ENCODE assay signal across 9 cellular contexts in genomic region chr2:210181033-210181605, GRCh38. TPM values are rescaled to one million over a fixed set of nuclear protein-coding genes. Genes with fewer than 3 reads are reported as not detected.
A peak's percentile ranks its signal among the peaks of the same experiment; 100 is the strongest.
DNase-seq lines count a peak whose midpoint lies in the region; ATAC-seq and TF ChIP-seq lines count a peak whose summit lies in the region.
"Not testable (repeated sequence)": the region's sequence is repeated elsewhere in the genome, so short reads cannot be mapped to it uniquely, and the experiment has no call there.
"Had no signal": no experiment of that assay in that cellular context is flagged by ENCODE, and none has a peak within 500 bp of the region (broad histone marks: within the 10 kb centered on the region; RNA-seq: fewer than 3 reads in every experiment).

No MANE protein-coding gene starts in this region.

- peak overlapping the region; percentile 69 for H3K27ac Mint-ChIP-seq in CD4-positive, alpha-beta T cell
- H3K27ac Mint-ChIP-seq in activated CD4-positive, alpha-beta T cell treated with anti-CD3 and anti-CD28 coated beads, Interleukin-2, amount 10 ng/mL, durations not matched to agents 7 days and 5 days, result peak overlapping the region; percentile 68
- not testable (repeated sequence) for H3K27ac Mint-ChIP-seq in activated naive CD4-positive, alpha-beta T cell treated with anti-CD3 and anti-CD28 coated beads for 36 hours; effector memory CD8-positive, alpha-beta T cell; mesothelial cell of epicardium; stimulated activated effector memory CD8-positive, alpha-beta T cell treated with anti-CD3 and anti-CD28 coated beads, Interleukin-12 subunit alpha, Interleukin-12 subunit beta, amount 100 ng/mL, for 72 hours

- not testable (repeated sequence) for H3K27me3 Mint-ChIP-seq in CD4-positive, alpha-beta T cell; activated naive CD4-positive, alpha-beta T cell treated with anti-CD3 and anti-CD28 coated beads for 36 hours (ENCODE audit: low read depth); mesothelial cell of epicardium (ENCODE audit: low read depth)
- H3K27me3 Mint-ChIP-seq in activated CD4-positive, alpha-beta T cell treated with anti-CD3 and anti-CD28 coated beads, Interleukin-2, amount 10 ng/mL, durations not matched to agents 7 days and 5 days, result peaks cover 18% of the 10 kb centered on the region
- peaks cover 35 to 47% of the 10 kb centered on the region in 2 donors for H3K27me3 Mint-ChIP-seq in effector memory CD8-positive, alpha-beta T cell

- TF ChIP-seq CTCF in CD4-positive, alpha-beta T cell (IDR thresholded peaks at IDR 0.05); mesothelial cell of epicardium (IDR thresholded peaks at IDR 0.05; ENCODE audit: unreplicated experiment): not testable (repeated sequence)

- not testable (repeated sequence) for H3K36me3 ChIP-seq in HUES48 (ENCODE audit: control insufficient read depth, insufficient read depth, low read length); SJCRH30

- peaks cover 15% of the 10 kb centered on the region for H3K9me3 ChIP-seq in CD4-positive, alpha-beta T cell (ENCODE audit: control insufficient read depth, low read length)
- not testable (repeated sequence) for H3K9me3 ChIP-seq in HUES48 (ENCODE audit: control insufficient read depth, insufficient read depth, low read length)
- H3K9me3 ChIP-seq in SJCRH30 (replicated peaks), result peaks cover 10% of the 10 kb centered on the region

- intact Hi-C loops in CD4-positive, alpha-beta T cell (cut with DNase I, micrococcal nuclease); activated naive CD4-positive, alpha-beta T cell treated with anti-CD3 and anti-CD28 coated beads for 36 hours (cut with micrococcal nuclease): not testable (repeated sequence)

- H3K4me1 Mint-ChIP-seq in CD4-positive, alpha-beta T cell (ENCODE audit: low read depth), result peaks cover 27% of the 10 kb centered on the region
- peaks cover 18% of the 10 kb centered on the region for H3K4me1 Mint-ChIP-seq in activated CD4-positive, alpha-beta T cell treated with anti-CD3 and anti-CD28 coated beads, Interleukin-2, amount 10 ng/mL, durations not matched to agents 7 days and 5 days
- H3K4me1 Mint-ChIP-seq in activated naive CD4-positive, alpha-beta T cell treated with anti-CD3 and anti-CD28 coated beads for 36 hours (ENCODE audit: low read depth), result peaks cover 18% of the 10 kb centered on the region
- H3K4me1 Mint-ChIP-seq in effector memory CD8-positive, alpha-beta T cell (ENCODE audit: low read depth in 2 of 2), result peaks cover 0 to 13% of the 10 kb centered on the region in 2 donors
- H3K4me1 Mint-ChIP-seq in mesothelial cell of epicardium, result peaks cover 11% of the 10 kb centered on the region
- H3K4me1 Mint-ChIP-seq in stimulated activated effector memory CD8-positive, alpha-beta T cell treated with anti-CD3 and anti-CD28 coated beads, Interleukin-12 subunit alpha, Interleukin-12 subunit beta, amount 100 ng/mL, for 72 hours, result not testable (repeated sequence)

- DNase-seq in CD4-positive, alpha-beta T cell; SJCRH30; activated CD4-positive, alpha-beta T cell treated with anti-CD3 and anti-CD28 coated beads, Interleukin-2, amount 10 ng/mL, durations not matched to agents 7 days and 5 days; effector memory CD8-positive, alpha-beta T cell; mesothelial cell of epicardium (ENCODE audit: low spot score in 2 of 2, unreplicated experiment in 2 of 2); stimulated activated effector memory CD8-positive, alpha-beta T cell treated with anti-CD3 and anti-CD28 coated beads, Interleukin-12 subunit alpha, Interleukin-12 subunit beta, amount 100 ng/mL, for 72 hours (ENCODE audit: low spot score in 2 of 2): not testable (repeated sequence)
- peak; percentile 7 for DNase-seq in activated naive CD4-positive, alpha-beta T cell treated with anti-CD3 and anti-CD28 coated beads for 36 hours

- H3K27ac ChIP-seq in CD4-positive, alpha-beta T cell (ENCODE audit: low read depth, low read length); SJCRH30: not testable (repeated sequence)
- H3K27ac ChIP-seq in HUES48 (ENCODE audit: low read depth, low read length), result peak overlapping the region; percentile 64

- H3K36me3 Mint-ChIP-seq in CD4-positive, alpha-beta T cell (ENCODE audit: low read depth), result peaks cover 34% of the 10 kb centered on the region
- H3K36me3 Mint-ChIP-seq in activated CD4-positive, alpha-beta T cell treated with anti-CD3 and anti-CD28 coated beads, Interleukin-2, amount 10 ng/mL, durations not matched to agents 7 days and 5 days (ENCODE audit: low read depth), result peaks cover 16% of the 10 kb centered on the region
- peaks cover 18% of the 10 kb centered on the region for H3K36me3 Mint-ChIP-seq in activated naive CD4-positive, alpha-beta T cell treated with anti-CD3 and anti-CD28 coated beads for 36 hours (ENCODE audit: low read depth)
- not testable (repeated sequence) for H3K36me3 Mint-ChIP-seq in effector memory CD8-positive, alpha-beta T cell (ENCODE audit: insufficient read depth); stimulated activated effector memory CD8-positive, alpha-beta T cell treated with anti-CD3 and anti-CD28 coated beads, Interleukin-12 subunit alpha, Interleukin-12 subunit beta, amount 100 ng/mL, for 72 hours
- H3K36me3 Mint-ChIP-seq in mesothelial cell of epicardium, result peaks cover 34% of the 10 kb centered on the region

- peaks cover 21% of the 10 kb centered on the region for H3K9me3 Mint-ChIP-seq in CD4-positive, alpha-beta T cell
- peaks cover 34% of the 10 kb centered on the region for H3K9me3 Mint-ChIP-seq in activated CD4-positive, alpha-beta T cell treated with anti-CD3 and anti-CD28 coated beads, Interleukin-2, amount 10 ng/mL, durations not matched to agents 7 days and 5 days
- peaks cover 23% of the 10 kb centered on the region for H3K9me3 Mint-ChIP-seq in activated naive CD4-positive, alpha-beta T cell treated with anti-CD3 and anti-CD28 coated beads for 36 hours
- H3K9me3 Mint-ChIP-seq in effector memory CD8-positive, alpha-beta T cell, result peaks cover 10 to 14% of the 10 kb centered on the region in 2 donors
- peaks cover 37% of the 10 kb centered on the region for H3K9me3 Mint-ChIP-seq in mesothelial cell of epicardium
- peaks cover 20% of the 10 kb centered on the region for H3K9me3 Mint-ChIP-seq in stimulated activated effector memory CD8-positive, alpha-beta T cell treated with anti-CD3 and anti-CD28 coated beads, Interleukin-12 subunit alpha, Interleukin-12 subunit beta, amount 100 ng/mL, for 72 hours

- H3K4me3 ChIP-seq in HUES48 (ENCODE audit: low read depth, low read length), result not testable (repeated sequence)
- peak overlapping the region; percentile 20; the same call in 1 of the 2 replicates for H3K4me3 ChIP-seq in SJCRH30

- CTCF ChIA-PET in CD4-positive, alpha-beta T cell (lab: Charles Lee), result not testable (repeated sequence)
- CTCF ChIA-PET in activated CD4-positive, alpha-beta T cell treated with anti-CD3 and anti-CD28 coated beads, Interleukin-2, amount 10 ng/mL, durations not matched to agents 7 days and 5 days (lab: Charles Lee), result interaction anchor here (1.5 kb wide), 1 partner anchor 9 kb away, joined by 4 read pairs; no protein-coding TSS in a partner anchor
- CTCF ChIA-PET in activated naive CD4-positive, alpha-beta T cell treated with anti-CD3 and anti-CD28 coated beads for 36 hours (lab: Charles Lee), result interaction anchor here (0.6 to 2.4 kb wide), 3 partner anchors 14 to 23 kb away, joined by 3 to 7 read pairs (median 3); no protein-coding TSS in a partner anchor

- peak overlapping the region; percentile 54 for H3K4me3 Mint-ChIP-seq in CD4-positive, alpha-beta T cell
- H3K4me3 Mint-ChIP-seq in activated CD4-positive, alpha-beta T cell treated with anti-CD3 and anti-CD28 coated beads, Interleukin-2, amount 10 ng/mL, durations not matched to agents 7 days and 5 days, result peak overlapping the region; percentile 35
- H3K4me3 Mint-ChIP-seq in activated naive CD4-positive, alpha-beta T cell treated with anti-CD3 and anti-CD28 coated beads for 36 hours, result peak overlapping the region; percentile 49
- H3K4me3 Mint-ChIP-seq in effector memory CD8-positive, alpha-beta T cell, result peak overlapping the region; percentile 34 to 63
- peak overlapping the region; percentile 7 for H3K4me3 Mint-ChIP-seq in mesothelial cell of epicardium
- peak overlapping the region; percentile 27 for H3K4me3 Mint-ChIP-seq in stimulated activated effector memory CD8-positive, alpha-beta T cell treated with anti-CD3 and anti-CD28 coated beads, Interleukin-12 subunit alpha, Interleukin-12 subunit beta, amount 100 ng/mL, for 72 hours

- POLR2A ChIA-PET in CD4-positive, alpha-beta T cell (lab: Charles Lee), result interaction anchor here (2.6 kb wide), 1 partner anchor 10 kb away, joined by 17 read pairs; the partner anchor contains the start of gene KANSL1L
- POLR2A ChIA-PET in activated CD4-positive, alpha-beta T cell treated with anti-CD3 and anti-CD28 coated beads, Interleukin-2, amount 10 ng/mL, durations not matched to agents 7 days and 5 days (lab: Charles Lee), result not testable (repeated sequence)

- not testable (repeated sequence) for H3K9ac ChIP-seq in HUES48 (ENCODE audit: low read depth, low read length)

- not testable (repeated sequence) for H3K27me3 ChIP-seq in CD4-positive, alpha-beta T cell (ENCODE audit: control insufficient read depth, insufficient read depth, low read length); HUES48 (ENCODE audit: control insufficient read depth, insufficient read depth, low read length); SJCRH30

- peaks cover 34% of the 10 kb centered on the region for H3K4me1 ChIP-seq in HUES48 (ENCODE audit: control insufficient read depth, insufficient read depth, low read length)
- H3K4me1 ChIP-seq in SJCRH30, result not testable (repeated sequence)

- not testable (repeated sequence) for ATAC-seq in CD4-positive, alpha-beta T cell (ENCODE audit: poor library complexity); effector memory CD8-positive, alpha-beta T cell (replicated peaks); stimulated activated effector memory CD8-positive, alpha-beta T cell treated with anti-CD3 and anti-CD28 coated beads, Interleukin-12 subunit alpha, Interleukin-12 subunit beta, amount 100 ng/mL, for 72 hours

RNA-seq across cellular contexts. Expression of gene KANSL1L, which starts 9.9 kb away (rescaled TPM):
- total RNA-seq in CD4-positive, alpha-beta T cell, result 1 to 10 TPM; 6.7 to 7.0 TPM
- total RNA-seq in SJCRH30 (2014; rRNA removed; shearing (Covaris generic)), result 23.3 and 24.3 TPM in 2 replicates
- total RNA-seq in activated CD4-positive, alpha-beta T cell treated with anti-CD3 and anti-CD28 coated beads, Interleukin-2, amount 10 ng/mL, durations not matched to agents 7 days and 5 days, result 1 to 10 TPM; 5.7 to 7.4 TPM
- 1 to 10 TPM; 4.4 to 4.8 TPM for total RNA-seq in activated naive CD4-positive, alpha-beta T cell treated with anti-CD3 and anti-CD28 coated beads for 36 hours
- 24.4 to 28.0 TPM (median 25.9 TPM) in 3 replicates for total RNA-seq in mesothelial cell of epicardium

RNA-seq across cellular contexts. Expression of gene ACADL, which starts 44.1 kb away (rescaled TPM):
- not detected for total RNA-seq in CD4-positive, alpha-beta T cell
- total RNA-seq in SJCRH30 (2014; rRNA removed; shearing (Covaris generic)), result 1.2 and 1.6 TPM in 2 replicates
- not detected for total RNA-seq in activated CD4-positive, alpha-beta T cell treated with anti-CD3 and anti-CD28 coated beads, Interleukin-2, amount 10 ng/mL, durations not matched to agents 7 days and 5 days
- total RNA-seq in activated naive CD4-positive, alpha-beta T cell treated with anti-CD3 and anti-CD28 coated beads for 36 hours, result not detected
- total RNA-seq in mesothelial cell of epicardium, result 13.0 to 13.2 TPM (median 13.0 TPM) in 3 replicates
- total RNA-seq: IMR-90 had no signal
